27 cellular contexts compared by ENCODE assay signal in the genomic region with DNA sequence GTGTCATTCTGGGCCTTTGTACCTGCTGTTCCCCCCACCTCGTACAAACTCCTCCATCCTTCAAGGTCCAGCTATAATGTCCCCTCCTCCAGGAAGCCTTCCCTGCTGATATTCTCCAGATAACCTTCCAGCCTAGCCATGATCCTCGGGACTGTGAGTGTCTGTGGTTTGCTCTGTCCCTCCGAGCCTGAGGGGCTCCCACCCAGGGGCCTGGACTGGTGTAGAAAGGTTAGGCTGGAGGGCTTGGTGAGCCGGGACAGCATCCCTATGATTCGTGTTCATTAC. TPM values are rescaled to one million over a fixed set of nuclear protein-coding genes. Genes with fewer than 3 reads are reported as not detected.
"Had no signal": no experiment of that assay in that cellular context is flagged by ENCODE, and none has a peak within 500 bp of the region (broad histone marks: within the 10 kb centered on the region; RNA-seq: fewer than 3 reads in every experiment).

No MANE protein-coding gene starts in this region.

- H3K9me3 ChIP-seq: left ventricle myocardium inferior, mucosa of descending colon, ovary, right atrium auricular region, sigmoid colon, spleen, suprapubic skin, thoracic aorta, tibial artery, upper lobe of right lung had no signal

- H3K4me3 ChIP-seq: left ventricle myocardium inferior, lung, mucosa of descending colon, ovary, right atrium auricular region, sigmoid colon, spleen, suprapubic skin, thoracic aorta, tibial artery, upper lobe of right lung had no signal

- H3K9me3 Mint-ChIP-seq: mesothelial cell of epicardium; natural killer cell treated with Interleukin-12 subunit alpha and Interleukin-12 subunit beta and Interleukin-15 and Interleukin-18, amount 100 ng/mL, for 72 hours; stimulated activated effector memory CD8-positive, alpha-beta T cell treated with anti-CD3 and anti-CD28 coated beads, Interleukin-12 subunit alpha, Interleukin-12 subunit beta, amount 100 ng/mL, for 72 hours; stimulated activated naive CD8-positive, alpha-beta T cell treated with anti-CD3 and anti-CD28 coated beads, Interleukin-15, Interleukin-2, amounts not matched to agents 100 ng/mL and 50 ng/mL, for 24 hours had no signal

- DNase-seq: hypothalamus; left ventricle myocardium inferior; mesendoderm; mucosa of descending colon; naive thymus-derived CD4-positive, alpha-beta T cell; ovary; sigmoid colon; small intestine; spleen; stimulated activated CD4-positive, alpha-beta T cell treated with anti-CD3 and anti-CD28 coated beads, Interleukin-4, amount 100 ng/mL, for 24 hours; stimulated activated naive CD4-positive, alpha-beta T cell; tibial artery; trophoblast cell; upper lobe of right lung had no signal

- H3K36me3 Mint-ChIP-seq: mesothelial cell of epicardium; natural killer cell treated with Interleukin-12 subunit alpha and Interleukin-12 subunit beta and Interleukin-15 and Interleukin-18, amount 100 ng/mL, for 72 hours had no signal

- H3K36me3 ChIP-seq: left ventricle myocardium inferior, ovary, right atrium auricular region, sigmoid colon, spleen, suprapubic skin, thoracic aorta, tibial artery, upper lobe of right lung had no signal

- H3K27ac ChIP-seq: left ventricle myocardium inferior, ovary, right atrium auricular region, sigmoid colon, spleen, suprapubic skin, thoracic aorta, tibial artery, upper lobe of right lung had no signal

- H3K27ac Mint-ChIP-seq: mesothelial cell of epicardium; naive thymus-derived CD4-positive, alpha-beta T cell; natural killer cell treated with Interleukin-12 subunit alpha and Interleukin-12 subunit beta and Interleukin-15 and Interleukin-18, amount 100 ng/mL, for 72 hours; progenitor cell of endocrine pancreas; stimulated activated effector memory CD8-positive, alpha-beta T cell treated with anti-CD3 and anti-CD28 coated beads, Interleukin-12 subunit alpha, Interleukin-12 subunit beta, amount 100 ng/mL, for 72 hours; stimulated activated naive CD8-positive, alpha-beta T cell treated with anti-CD3 and anti-CD28 coated beads, Interleukin-15, Interleukin-2, amounts not matched to agents 100 ng/mL and 50 ng/mL, for 24 hours had no signal

- H3K4me3 Mint-ChIP-seq: mesothelial cell of epicardium; naive thymus-derived CD4-positive, alpha-beta T cell; natural killer cell treated with Interleukin-12 subunit alpha and Interleukin-12 subunit beta and Interleukin-15 and Interleukin-18, amount 100 ng/mL, for 72 hours; stimulated activated effector memory CD8-positive, alpha-beta T cell treated with anti-CD3 and anti-CD28 coated beads, Interleukin-12 subunit alpha, Interleukin-12 subunit beta, amount 100 ng/mL, for 72 hours; stimulated activated naive CD8-positive, alpha-beta T cell treated with anti-CD3 and anti-CD28 coated beads, Interleukin-15, Interleukin-2, amounts not matched to agents 100 ng/mL and 50 ng/mL, for 24 hours had no signal

- ATAC-seq: mucosa of descending colon; naive thymus-derived CD4-positive, alpha-beta T cell; stimulated activated effector memory CD8-positive, alpha-beta T cell treated with anti-CD3 and anti-CD28 coated beads, Interleukin-12 subunit alpha, Interleukin-12 subunit beta, amount 100 ng/mL, for 72 hours; upper lobe of right lung had no signal

RNA-seq across cellular contexts. Expression of a gene that starts 2.9 kb away (rescaled TPM):
- total RNA-seq: kidney epithelial cell; myocyte; naive thymus-derived CD4-positive, alpha-beta T cell; natural killer cell treated with Interleukin-12 subunit alpha and Interleukin-12 subunit beta and Interleukin-15 and Interleukin-18, amount 100 ng/mL, for 72 hours; pulmonary artery endothelial cell; spleen had no signal
- polyA plus RNA-seq: naive thymus-derived CD4-positive, alpha-beta T cell; neural cell had no signal
